Comparison of ENCODE assay signal across 18 cellular contexts in genomic region chr10:7895699-7896090, GRCh38.
"Had no signal": no experiment of that assay in that cellular context is flagged by ENCODE, and none has a peak within 500 bp of the region (broad histone marks: within the 10 kb centered on the region; RNA-seq: fewer than 3 reads in every experiment).

No MANE protein-coding gene starts in this region.

- H3K27ac ChIP-seq: KMS-11, RWPE1 had no signal

- FAIRE-seq: HepG2 had no signal

- ATAC-seq: HepG2, Panc1, PC-3 had no signal

- H3K9ac ChIP-seq: KMS-11 had no signal

- DNase-seq: Kasumi-1, MM.1S, NCI-H1092 treated with DMSO at 0.1 percent for 48 hours, NCI-H1436, NCI-H187, NCI-H2029, NCI-H2081 treated with DMSO at 0.1 percent for 48 hours, NCI-H2171, NCI-H226, NCI-H446, NCI-H510A, NCI-H774, PC-3, SHP77 had no signal

- H3K4me2 ChIP-seq: KMS-11 had no signal
